In genomic region chr1:45304311-45305081, GRCh38 we compare ENCODE assay signal across 8 cellular contexts. TPM values are rescaled to one million over a fixed set of nuclear protein-coding genes. Genes with fewer than 3 reads are reported as not detected.
DNase-seq lines count a peak whose midpoint lies in the region; ATAC-seq, FAIRE-seq and TF ChIP-seq lines count a peak whose summit lies in the region.

No MANE protein-coding gene starts in this region.

- peaks cover 13% of the 10 kb centered on the region for H3K4me1 ChIP-seq in keratinocyte (ENCODE audit: control insufficient read depth, extremely low read depth, insufficient read depth, low read length)

- H3K27ac ChIP-seq in angular gyrus (ENCODE audit: low read depth, low read length) (peak overlapping the region; percentile 95), keratinocyte (ENCODE audit: control insufficient read depth, insufficient read depth, low read length) (peak overlapping the region; percentile 89)

- TF ChIP-seq CTCF in LNCAP (IDR thresholded peaks at IDR 0.05) (peak; percentile 8; the same call in 1 of the 2 replicates), keratinocyte (optimal IDR thresholded peaks at IDR 0.05 in 1 of 3, IDR thresholded peaks at IDR 0.05 in 1 of 3, conservative IDR thresholded peaks at IDR 0.05 in 1 of 3; ENCODE audit: extremely low read depth in 1 of 3, insufficient read depth in 2 of 3, low read length in 3 of 3) (peak in 1 of 3 experiments; percentile 3)

- H2AFZ ChIP-seq in keratinocyte (ENCODE audit: control insufficient read depth, low read length) = peak overlapping the region; percentile 76

- no peaks in the 10 kb centered on the region for H4K20me1 ChIP-seq in keratinocyte (ENCODE audit: control insufficient read depth, extremely low read depth, insufficient read depth, low read length)

- no peaks in the 10 kb centered on the region for H3K36me3 Mint-ChIP-seq in stimulated activated naive B cell treated with anti-CD40 and anti-IgM and Interleukin-4, amounts not matched to agents 10 μg/mL and 1 μg/mL and 100 μg/mL, for 72 hours

- H3K27me3 Mint-ChIP-seq in stimulated activated naive B cell treated with anti-CD40 and anti-IgM and Interleukin-4, amounts not matched to agents 10 μg/mL and 1 μg/mL and 100 μg/mL, for 72 hours = no peaks in the 10 kb centered on the region

- H3K9me1 ChIP-seq in keratinocyte (ENCODE audit: control insufficient read depth, extremely low read depth, insufficient read depth, low read length) = no peaks in the 10 kb centered on the region

- peak; percentile 29 for DNase-seq in activated CD4-positive, alpha-beta T cell treated with anti-CD3 and anti-CD28 coated beads for 48 hours
- no peak for DNase-seq in activated CD4-positive, alpha-beta T cell treated with anti-CD3 and anti-CD28 coated beads, Interleukin-2, amount 50 U/mL, for 1 hour
- DNase-seq in keratinocyte (ENCODE audit: low read depth, low spot score) (no peak), NAMALWA (ENCODE audit: low spot score) (no peak)
- DNase-seq in stimulated activated naive B cell treated with anti-CD40 and anti-IgM and Interleukin-4, amounts not matched to agents 10 μg/mL and 1 μg/mL and 100 μg/mL, for 72 hours = no peak

- H3K27me3 ChIP-seq in keratinocyte (ENCODE audit: control insufficient read depth, extremely low read depth, insufficient read depth, low read length) = no peaks in the 10 kb centered on the region

- dilution Hi-C loops in keratinocyte (cut with MboI; ENCODE audit: extremely low pct_ligation_motif_present, low sequenced_read_pairs) = no loop called here

- H3K27ac Mint-ChIP-seq in stimulated activated naive B cell treated with anti-CD40 and anti-IgM and Interleukin-4, amounts not matched to agents 10 μg/mL and 1 μg/mL and 100 μg/mL, for 72 hours = peak overlapping the region; percentile 96

- H3K9me3 ChIP-seq in keratinocyte (ENCODE audit: control insufficient read depth, low read depth, low read length) = no peaks in the 10 kb centered on the region

- no peaks in the 10 kb centered on the region for H3K79me2 ChIP-seq in keratinocyte (ENCODE audit: control insufficient read depth, insufficient read depth, low read length)

- peaks cover 0 to 3% of the 10 kb centered on the region in 2 donors for H3K9me3 Mint-ChIP-seq in stimulated activated naive B cell treated with anti-CD40 and anti-IgM and Interleukin-4, amounts not matched to agents 10 μg/mL and 1 μg/mL and 100 μg/mL, for 72 hours

- no peak for ATAC-seq in stimulated activated naive B cell treated with anti-CD40 and anti-IgM and Interleukin-4, amounts not matched to agents 10 μg/mL and 1 μg/mL and 100 μg/mL, for 72 hours (replicated peaks)
- ATAC-seq in HG03565 (IDR thresholded peaks at IDR 0.05; ENCODE audit: unreplicated experiment) = no peak

- H3K36me3 ChIP-seq in keratinocyte (ENCODE audit: control insufficient read depth in 2 of 2, extremely low read depth in 1 of 2, insufficient read depth in 2 of 2, low read length in 2 of 2) = no peaks in the 10 kb centered on the region

- peak overlapping the region; percentile 89 to 98 for H3K4me3 Mint-ChIP-seq in stimulated activated naive B cell treated with anti-CD40 and anti-IgM and Interleukin-4, amounts not matched to agents 10 μg/mL and 1 μg/mL and 100 μg/mL, for 72 hours

- H3K9ac ChIP-seq in keratinocyte (ENCODE audit: control insufficient read depth, extremely low read depth, insufficient read depth, low read length) = peak overlapping the region; percentile 85

- H3K4me1 Mint-ChIP-seq in stimulated activated naive B cell treated with anti-CD40 and anti-IgM and Interleukin-4, amounts not matched to agents 10 μg/mL and 1 μg/mL and 100 μg/mL, for 72 hours = peaks cover 24 to 50% of the 10 kb centered on the region in 2 donors

- peak overlapping the region; percentile 91 for H3K4me2 ChIP-seq in keratinocyte (ENCODE audit: control insufficient read depth, extremely low read depth, insufficient read depth, low read depth, low read length)

- H3K4me3 ChIP-seq in keratinocyte (ENCODE audit: control insufficient read depth in 2 of 3, extremely low read depth in 1 of 3, insufficient read depth in 2 of 3, low read depth in 1 of 3, low read length in 3 of 3) = peak overlapping the region; percentile 66 to 75 (median 75)

- FAIRE-seq in keratinocyte (lab: Jason Lieb, UNC) = no peak

RNA-seq across cellular contexts. Expression of gene HPDL, which starts 22.2 kb away (rescaled TPM):
- 0.14 to 0.42 TPM (median 0.18 TPM) in 3 replicates for polyA plus RNA-seq in keratinocyte
- polyA plus RNA-seq in keratinocyte (2011; ENCODE audit: low read depth) = not detected
- polyA plus RNA-seq in keratinocyte (2011; cell fraction: cytosol; rRNA removed) = 0.04 and 0.13 TPM in 2 replicates
- polyA plus RNA-seq in keratinocyte (2011; cell fraction: nucleus; rRNA removed) = 0.18 and 0.35 TPM in 2 replicates
- polyA plus RNA-seq in keratinocyte (2012; ENCODE audit: low replicate concordance) = 0.34 and 0.54 TPM in 2 replicates
- 0.13 TPM in 1 of 3 replicates, not detected in the others for polyA minus RNA-seq in keratinocyte
- 1.2 TPM for polyA minus RNA-seq in keratinocyte (2011; cell fraction: cytosol; rRNA and poly(A)+ RNA removed)
- 0.42 TPM in 1 of 2 replicates, not detected in the other for polyA minus RNA-seq in keratinocyte (2011; cell fraction: nucleus; rRNA and poly(A)+ RNA removed)

RNA-seq across cellular contexts. Expression of gene TOE1, which starts 35.5 kb away (rescaled TPM):
- 10.8 to 17.9 TPM (median 12.1 TPM) in 3 replicates for polyA plus RNA-seq in keratinocyte
- polyA plus RNA-seq in keratinocyte (2011; ENCODE audit: low read depth) = 1.2 TPM
- polyA plus RNA-seq in keratinocyte (2011; cell fraction: cytosol; rRNA removed) = 9.5 and 10.3 TPM in 2 replicates
- polyA plus RNA-seq in keratinocyte (2011; cell fraction: nucleus; rRNA removed) = 16.1 and 18.8 TPM in 2 replicates
- polyA plus RNA-seq in keratinocyte (2012; ENCODE audit: low replicate concordance) = 4.2 and 9.4 TPM in 2 replicates
- polyA minus RNA-seq in keratinocyte = 7.1 to 15.4 TPM (median 12.6 TPM) in 3 replicates
- 20.5 TPM for polyA minus RNA-seq in keratinocyte (2011; cell fraction: cytosol; rRNA and poly(A)+ RNA removed)
- 9.7 and 14.0 TPM in 2 replicates for polyA minus RNA-seq in keratinocyte (2011; cell fraction: nucleus; rRNA and poly(A)+ RNA removed)

RNA-seq across cellular contexts. Expression of gene MUTYH, which starts 35.7 kb away (rescaled TPM):
- polyA plus RNA-seq in keratinocyte = 8.6 to 10.8 TPM (median 10.0 TPM) in 3 replicates
- polyA plus RNA-seq in keratinocyte (2011; ENCODE audit: low read depth) = 4.4 TPM
- 3.7 and 6.1 TPM in 2 replicates for polyA plus RNA-seq in keratinocyte (2011; cell fraction: cytosol; rRNA removed)
- 27.3 and 32.8 TPM in 2 replicates for polyA plus RNA-seq in keratinocyte (2011; cell fraction: nucleus; rRNA removed)
- 7.5 and 9.9 TPM in 2 replicates for polyA plus RNA-seq in keratinocyte (2012; ENCODE audit: low replicate concordance)
- 7.8 to 9.6 TPM (median 9.6 TPM) in 3 replicates for polyA minus RNA-seq in keratinocyte
- 3.8 TPM for polyA minus RNA-seq in keratinocyte (2011; cell fraction: cytosol; rRNA and poly(A)+ RNA removed)
- 5.0 and 5.7 TPM in 2 replicates for polyA minus RNA-seq in keratinocyte (2011; cell fraction: nucleus; rRNA and poly(A)+ RNA removed)
